Comparison of ENCODE assay signal across 21 cellular contexts in genomic region chr5:155952486-155953105, GRCh38.
A peak's percentile ranks its signal among the peaks of the same experiment; 100 is the strongest.
DNase-seq lines count a peak whose midpoint lies in the region; ATAC-seq, FAIRE-seq and TF ChIP-seq lines count a peak whose summit lies in the region.
"Had no signal": no experiment of that assay in that cellular context is flagged by ENCODE, and none has a peak within 500 bp of the region (broad histone marks: within the 10 kb centered on the region; RNA-seq: fewer than 3 reads in every experiment).

No MANE protein-coding gene starts in this region.

- H3K27ac Mint-ChIP-seq in endodermal cell (no peak overlapping the region), HFFc6 (no peak overlapping the region)
- no peak overlapping the region for H3K27ac Mint-ChIP-seq in natural killer cell treated with Interleukin-12 subunit alpha and Interleukin-12 subunit beta and Interleukin-15 and Interleukin-18, amount 100 ng/mL, for 72 hours
- H3K27ac Mint-ChIP-seq: CD14-positive monocyte had no signal

- TF ChIP-seq CTCF in A549 (IDR thresholded peaks at IDR 0.05) (no peak), A673 (conservative IDR thresholded peaks at IDR 0.05; ENCODE audit: low read depth, low read length) (no peak), endodermal cell (conservative IDR thresholded peaks at IDR 0.05) (no peak), HFFc6 (IDR thresholded peaks at IDR 0.05) (no peak)

- H3K9me3 Mint-ChIP-seq in endodermal cell (no peaks in the 10 kb centered on the region), HFFc6 (peaks cover 14% of the 10 kb centered on the region)
- no peaks in the 10 kb centered on the region for H3K9me3 Mint-ChIP-seq in natural killer cell treated with Interleukin-12 subunit alpha and Interleukin-12 subunit beta and Interleukin-15 and Interleukin-18, amount 100 ng/mL, for 72 hours

- FAIRE-seq in A549 (lab: Jason Lieb, UNC), result peak; percentile 13
- FAIRE-seq: G401.6, RCC 7860 had no signal

- ATAC-seq in A549, result no peak
- no peak for ATAC-seq in HG03139 (IDR thresholded peaks at IDR 0.05; ENCODE audit: unreplicated experiment)
- no peak for ATAC-seq in HG03469 (IDR thresholded peaks at IDR 0.05; ENCODE audit: unreplicated experiment)
- no peak for ATAC-seq in natural killer cell treated with Interleukin-12 subunit alpha and Interleukin-12 subunit beta and Interleukin-15 and Interleukin-18, amount 100 ng/mL, for 72 hours

- WGBS in A549 (ENCODE audit: missing lambda C conversion rate), result 83% methylated on average over 7 of the region's 7 CpGs
- 88% methylated on average over 6 to 7 of the region's 7 CpGs for whole genome bisulfite sequencing in endodermal cell (ENCODE audit: insufficient coverage in 1 of 2, insufficient read length in 1 of 2), 2 experiments

- H3K36me3 Mint-ChIP-seq in endodermal cell (ENCODE audit: low read depth) (no peaks in the 10 kb centered on the region), HFFc6 (ENCODE audit: low read depth) (no peaks in the 10 kb centered on the region)
- H3K36me3 Mint-ChIP-seq in natural killer cell treated with Interleukin-12 subunit alpha and Interleukin-12 subunit beta and Interleukin-15 and Interleukin-18, amount 100 ng/mL, for 72 hours, result no peaks in the 10 kb centered on the region
- H3K36me3 Mint-ChIP-seq: CD14-positive monocyte had no signal

- H3K9me3 ChIP-seq in A549, result no peaks in the 10 kb centered on the region
- no peaks in the 10 kb centered on the region for H3K9me3 ChIP-seq in A673 (ENCODE audit: low read depth, low read length, poor library complexity, severe bottlenecking)
- H3K9me3 ChIP-seq in endodermal cell (ENCODE audit: control insufficient read depth, low read length), result no peaks in the 10 kb centered on the region
- H3K9me3 ChIP-seq: BE2C had no signal

- H3K27me3 Mint-ChIP-seq in endodermal cell (ENCODE audit: insufficient read depth) (peaks cover 6% of the 10 kb centered on the region), HFFc6 (ENCODE audit: insufficient read depth) (no peaks in the 10 kb centered on the region; the same call in 1 of the 2 replicates)
- H3K27me3 Mint-ChIP-seq in natural killer cell treated with Interleukin-12 subunit alpha and Interleukin-12 subunit beta and Interleukin-15 and Interleukin-18, amount 100 ng/mL, for 72 hours, result peaks cover 10 to 32% of the 10 kb centered on the region in 2 donors

- H3K4me2 ChIP-seq in A549, result no peak overlapping the region

- H3K36me3 ChIP-seq in A673 (ENCODE audit: insufficient read depth, low read length, poor library complexity, severe bottlenecking) (no peaks in the 10 kb centered on the region), endodermal cell (ENCODE audit: control insufficient read depth, insufficient read depth, low read length) (no peaks in the 10 kb centered on the region)
- H3K36me3 ChIP-seq: BE2C had no signal

- no peak overlapping the region for H3K9ac ChIP-seq in endodermal cell (ENCODE audit: extremely low read depth, low read length, poor library complexity, severe bottlenecking)

- no peak for TF ChIP-seq RAD21 in A549 (conservative IDR thresholded peaks at IDR 0.05 in 1 of 2, IDR thresholded peaks at IDR 0.05 in 1 of 2)

- no peak for DNase-seq in A549 (ENCODE audit: low read depth in 1 of 2, low spot score in 1 of 2)
- peak; percentile 31 for DNase-seq in A673 (ENCODE audit: low spot score)
- DNase-seq in NCI-H2227 treated with DMSO at 0.1 percent for 48 hours (lab: John Stamatoyannopoulos, UW), result peak; percentile 68
- no peak for DNase-seq in endodermal cell
- no peak for DNase-seq in HFFc6
- DNase-seq in natural killer cell treated with Interleukin-12 subunit alpha and Interleukin-12 subunit beta and Interleukin-15 and Interleukin-18, amount 100 ng/mL, for 72 hours (ENCODE audit: low spot score), result no peak
- DNase-seq: ACHN, BE2C, H7, NCI-H1092, NCI-H1417 treated with DMSO at 0.1 percent for 48 hours, NCI-H1694 treated with DMSO at 0.1 percent for 48 hours, NCI-H345, NCI-H510A treated with DMSO at 0.1 percent for 48 hours, NCI-H774, SW 1271 had no signal

- peaks cover 21% of the 10 kb centered on the region for H3K4me1 ChIP-seq in A549
- H3K4me1 ChIP-seq in A673 (ENCODE audit: insufficient read depth, low read length, poor library complexity, severe bottlenecking), result no peaks in the 10 kb centered on the region
- H3K4me1 ChIP-seq in endodermal cell (ENCODE audit: control insufficient read depth, insufficient read depth, low read length), result peaks cover 6% of the 10 kb centered on the region
- H3K4me1 ChIP-seq: BE2C had no signal

- intact Hi-C loops in A673 (cut with micrococcal nuclease; ENCODE audit: unreplicated experiment), result no loop called here

- H3K4me3 Mint-ChIP-seq in endodermal cell (no peak overlapping the region), HFFc6 (no peak overlapping the region)
- H3K4me3 Mint-ChIP-seq in natural killer cell treated with Interleukin-12 subunit alpha and Interleukin-12 subunit beta and Interleukin-15 and Interleukin-18, amount 100 ng/mL, for 72 hours, result no peak overlapping the region
- H3K4me3 Mint-ChIP-seq: CD14-positive monocyte had no signal

- CTCF ChIA-PET in A549 (lab: Yijun Ruan, JAX), result no interaction called here
- CTCF ChIA-PET in A673 (lab: Charles Lee), result no interaction called here

- BruUV-seq in A673 (replicated peaks; lab: Mats Ljungman, UMichigan), result no TSS peak

- H3K4me1 Mint-ChIP-seq in endodermal cell (peaks cover 26% of the 10 kb centered on the region), HFFc6 (ENCODE audit: low read depth) (no peaks in the 10 kb centered on the region)
- H3K4me1 Mint-ChIP-seq in natural killer cell treated with Interleukin-12 subunit alpha and Interleukin-12 subunit beta and Interleukin-15 and Interleukin-18, amount 100 ng/mL, for 72 hours (ENCODE audit: low read depth in 2 of 2), result no peaks in the 10 kb centered on the region
- H3K4me1 Mint-ChIP-seq: CD14-positive monocyte had no signal

- no peak for TF ChIP-seq EP300 in A549 (IDR thresholded peaks at IDR 0.05)

- TF ChIP-seq POLR2A in A549 (IDR thresholded peaks at IDR 0.05; ENCODE audit: low read length), result no peak

- POLR2A ChIA-PET in A549 (lab: Yijun Ruan, JAX) (no interaction called here), A673 (lab: Charles Lee; ENCODE audit: low non-redundant PET) (no interaction called here)

- H3K27me3 ChIP-seq in A673 (replicated peaks; ENCODE audit: insufficient read depth, low read depth, low read length, poor library complexity), result no peaks in the 10 kb centered on the region
- no peaks in the 10 kb centered on the region for H3K27me3 ChIP-seq in endodermal cell (ENCODE audit: control insufficient read depth, insufficient read depth, low read length, poor library complexity, severe bottlenecking)
- H3K27me3 ChIP-seq: BE2C had no signal

- peak overlapping the region in 1 of 2 experiments; percentile 78; a peak in 2 of 6 replicates for H3K27ac ChIP-seq in A549
- no peak overlapping the region for H3K27ac ChIP-seq in A673 (ENCODE audit: low read depth, low read length, poor library complexity, severe bottlenecking)
- H3K27ac ChIP-seq in endodermal cell (ENCODE audit: low read depth, low read length), result no peak overlapping the region

- H3K4me3 ChIP-seq in A549, result no peak overlapping the region
- H3K4me3 ChIP-seq in A673 (ENCODE audit: low read depth, low read length, poor library complexity, severe bottlenecking), result no peak overlapping the region
- peak overlapping the region; percentile 24 for H3K4me3 ChIP-seq in endodermal cell (ENCODE audit: low read length)

TF ChIP-seq in A549, 52 proteins besides CTCF, POLR2A, EP300 and RAD21:
- TF ChIP-seq, protein P1, sequence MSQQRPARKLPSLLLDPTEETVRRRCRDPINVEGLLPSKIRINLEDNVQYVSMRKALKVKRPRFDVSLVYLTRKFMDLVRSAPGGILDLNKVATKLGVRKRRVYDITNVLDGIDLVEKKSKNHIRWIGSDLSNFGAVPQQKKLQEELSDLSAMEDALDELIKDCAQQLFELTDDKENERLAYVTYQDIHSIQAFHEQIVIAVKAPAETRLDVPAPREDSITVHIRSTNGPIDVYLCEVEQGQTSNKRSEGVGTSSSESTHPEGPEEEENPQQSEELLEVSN (IDR thresholded peaks at IDR 0.05; ENCODE audit: borderline replicate concordance, low read depth), result no peak
- no peak for TF ChIP-seq POLR2AphosphoS2 (conservative IDR thresholded peaks at IDR 0.05; ENCODE audit: low read length)
- TF ChIP-seq, protein P2, sequence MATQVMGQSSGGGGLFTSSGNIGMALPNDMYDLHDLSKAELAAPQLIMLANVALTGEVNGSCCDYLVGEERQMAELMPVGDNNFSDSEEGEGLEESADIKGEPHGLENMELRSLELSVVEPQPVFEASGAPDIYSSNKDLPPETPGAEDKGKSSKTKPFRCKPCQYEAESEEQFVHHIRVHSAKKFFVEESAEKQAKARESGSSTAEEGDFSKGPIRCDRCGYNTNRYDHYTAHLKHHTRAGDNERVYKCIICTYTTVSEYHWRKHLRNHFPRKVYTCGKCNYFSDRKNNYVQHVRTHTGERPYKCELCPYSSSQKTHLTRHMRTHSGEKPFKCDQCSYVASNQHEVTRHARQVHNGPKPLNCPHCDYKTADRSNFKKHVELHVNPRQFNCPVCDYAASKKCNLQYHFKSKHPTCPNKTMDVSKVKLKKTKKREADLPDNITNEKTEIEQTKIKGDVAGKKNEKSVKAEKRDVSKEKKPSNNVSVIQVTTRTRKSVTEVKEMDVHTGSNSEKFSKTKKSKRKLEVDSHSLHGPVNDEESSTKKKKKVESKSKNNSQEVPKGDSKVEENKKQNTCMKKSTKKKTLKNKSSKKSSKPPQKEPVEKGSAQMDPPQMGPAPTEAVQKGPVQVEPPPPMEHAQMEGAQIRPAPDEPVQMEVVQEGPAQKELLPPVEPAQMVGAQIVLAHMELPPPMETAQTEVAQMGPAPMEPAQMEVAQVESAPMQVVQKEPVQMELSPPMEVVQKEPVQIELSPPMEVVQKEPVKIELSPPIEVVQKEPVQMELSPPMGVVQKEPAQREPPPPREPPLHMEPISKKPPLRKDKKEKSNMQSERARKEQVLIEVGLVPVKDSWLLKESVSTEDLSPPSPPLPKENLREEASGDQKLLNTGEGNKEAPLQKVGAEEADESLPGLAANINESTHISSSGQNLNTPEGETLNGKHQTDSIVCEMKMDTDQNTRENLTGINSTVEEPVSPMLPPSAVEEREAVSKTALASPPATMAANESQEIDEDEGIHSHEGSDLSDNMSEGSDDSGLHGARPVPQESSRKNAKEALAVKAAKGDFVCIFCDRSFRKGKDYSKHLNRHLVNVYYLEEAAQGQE (IDR thresholded peaks at IDR 0.05), result no peak
- no peak for TF ChIP-seq FOSB (CRISPR knock-in tag; IDR thresholded peaks at IDR 0.05)
- no peak for TF ChIP-seq CBX2 (IDR thresholded peaks at IDR 0.05; ENCODE audit: borderline replicate concordance, low read depth)
- no peak for TF ChIP-seq ZC3H11A (IDR thresholded peaks at IDR 0.05)
- TF ChIP-seq CEBPB (IDR thresholded peaks at IDR 0.05), result no peak
- no peak for TF ChIP-seq KDM1A (IDR thresholded peaks at IDR 0.05; ENCODE audit: low read depth)
- TF ChIP-seq EHMT2 (IDR thresholded peaks at IDR 0.05; ENCODE audit: low read depth), result no peak

Comparison
In these comparisons a context has a peak if more than half of its experiments do, and no peak if none do; other contexts are left out.
1. DNase-seq: peak in A673 (single experiment) and NCI-H2227 treated with DMSO at 0.1 percent for 48 hours (single experiment); none in A549 (0 of 2), endodermal cell (single experiment), HFFc6 (single experiment) and natural killer cell treated with Interleukin-12 subunit alpha and Interleukin-12 subunit beta and Interleukin-15 and Interleukin-18, amount 100 ng/mL, for 72 hours (single experiment).